2 cellular contexts compared by ENCODE assay signal in the genomic region with DNA sequence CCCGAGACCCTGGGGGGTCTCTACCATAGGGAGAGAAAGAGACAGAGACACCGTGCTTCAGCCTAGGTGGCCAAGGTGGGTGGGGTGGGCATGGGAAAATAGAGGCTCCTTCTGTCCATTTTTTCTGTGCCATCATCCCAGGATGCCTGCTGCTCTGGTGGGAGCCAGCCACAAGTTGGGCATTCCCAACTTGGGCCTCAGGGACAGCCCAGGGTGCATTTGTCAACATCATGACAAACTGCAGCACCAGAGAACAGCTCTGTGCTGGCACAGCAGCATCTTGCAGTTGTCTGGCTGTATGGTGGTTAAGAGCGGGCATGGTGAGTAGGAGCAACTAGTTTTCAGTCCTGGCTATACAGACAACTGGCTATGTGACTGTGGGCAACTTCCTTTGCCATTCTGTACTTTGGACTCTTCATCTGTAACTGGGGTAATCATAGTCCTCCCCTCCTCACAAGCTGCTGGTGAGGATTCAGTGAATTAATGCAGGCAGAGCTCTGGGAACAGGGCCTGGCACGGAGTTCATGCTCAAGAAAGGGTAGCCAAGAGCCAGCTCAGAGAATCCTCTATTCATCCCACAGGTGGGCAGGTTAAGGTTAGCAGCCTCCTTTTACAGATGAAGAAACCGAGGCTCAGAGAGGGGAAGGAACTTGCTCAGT.
A peak's percentile ranks its signal among the peaks of the same experiment; 100 is the strongest.
TF ChIP-seq lines count a peak whose summit lies in the region.

No MANE protein-coding gene starts in this region.

TF ChIP-seq in IMR-90, 13 proteins besides CTCF, POLR2A, EP300 and RAD21:
- TF ChIP-seq BHLHE40 (IDR thresholded peaks at IDR 0.05; ENCODE audit: low read depth, low read length) (no peak), RFX5 (IDR thresholded peaks at IDR 0.05; ENCODE audit: low read depth, low read length) (no peak), MAFK (IDR thresholded peaks at IDR 0.05; ENCODE audit: low read depth, low read length) (no peak), CEBPB (IDR thresholded peaks at IDR 0.05; ENCODE audit: low read depth, low read length) (no peak), RCOR1 (IDR thresholded peaks at IDR 0.05; ENCODE audit: insufficient replicate concordance, low read length) (no peak), MXI1 (IDR thresholded peaks at IDR 0.05; ENCODE audit: borderline replicate concordance, low read depth, low read length) (no peak), SMC3 (IDR thresholded peaks at IDR 0.05; ENCODE audit: low read depth, low read length) (no peak), MAZ (IDR thresholded peaks at IDR 0.05; ENCODE audit: borderline replicate concordance, low read depth, low read length) (no peak), NFE2L2 (IDR thresholded peaks at IDR 0.05; ENCODE audit: low read depth, low read length) (no peak), FOS (IDR thresholded peaks at IDR 0.05; ENCODE audit: low read depth, low read length) (no peak), CHD1 (IDR thresholded peaks at IDR 0.05; ENCODE audit: low read depth, low read length) (no peak), ELK1 (IDR thresholded peaks at IDR 0.05; ENCODE audit: borderline replicate concordance, low read depth, low read length) (no peak)
- TF ChIP-seq, protein P1, sequence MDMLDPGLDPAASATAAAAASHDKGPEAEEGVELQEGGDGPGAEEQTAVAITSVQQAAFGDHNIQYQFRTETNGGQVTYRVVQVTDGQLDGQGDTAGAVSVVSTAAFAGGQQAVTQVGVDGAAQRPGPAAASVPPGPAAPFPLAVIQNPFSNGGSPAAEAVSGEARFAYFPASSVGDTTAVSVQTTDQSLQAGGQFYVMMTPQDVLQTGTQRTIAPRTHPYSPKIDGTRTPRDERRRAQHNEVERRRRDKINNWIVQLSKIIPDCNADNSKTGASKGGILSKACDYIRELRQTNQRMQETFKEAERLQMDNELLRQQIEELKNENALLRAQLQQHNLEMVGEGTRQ (IDR thresholded peaks at IDR 0.05; ENCODE audit: low read depth, low read length), result no peak

TF ChIP-seq in K562, 482 proteins besides CTCF, POLR2A, EP300 and RAD21:
- no peak for TF ChIP-seq RNF2 (IDR thresholded peaks at IDR 0.05)
- 0 out of 2 replicates have a peak, but pooled peaks have one; percentile 14 for TF ChIP-seq ZNF263 (CRISPR knock-in tag; IDR thresholded peaks at IDR 0.05; ENCODE audit: borderline replicate concordance)
